20 cellular contexts compared by ENCODE assay signal in the genomic region with DNA sequence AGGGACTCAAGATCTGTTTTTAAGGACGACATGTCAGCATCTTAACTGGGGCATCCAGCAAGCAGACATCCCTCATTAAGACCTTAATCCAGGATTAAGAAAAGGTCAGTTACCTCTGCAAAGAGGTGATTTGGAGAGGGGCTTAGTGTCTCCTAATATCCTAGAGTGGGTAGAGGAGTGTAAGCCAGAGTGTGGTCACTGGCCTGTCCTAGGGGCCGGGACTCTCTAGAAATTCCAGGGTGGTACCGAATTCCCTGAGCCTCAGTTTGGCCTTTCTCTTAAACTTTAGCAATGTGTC.
"Had no signal": no experiment of that assay in that cellular context is flagged by ENCODE, and none has a peak within 500 bp of the region (broad histone marks: within the 10 kb centered on the region; RNA-seq: fewer than 3 reads in every experiment).

No MANE protein-coding gene starts in this region.

- H3K9me3 ChIP-seq: ascending aorta, breast epithelium, esophagus muscularis mucosa, gastrocnemius medialis, left ventricle myocardium inferior, pancreas, psoas muscle, right atrium auricular region, spleen had no signal

- H3K36me3 ChIP-seq: ascending aorta, breast epithelium, esophagus muscularis mucosa, gastrocnemius medialis, left ventricle myocardium inferior, pancreas, right atrium auricular region, spleen had no signal

- H3K9me3 Mint-ChIP-seq: activated CD8-positive, alpha-beta T cell treated with anti-CD3 and anti-CD28 coated beads for 36 hours; activated naive CD4-positive, alpha-beta T cell treated with anti-CD3 and anti-CD28 coated beads, Interleukin-2, amount 50 U/mL, for 72 hours; central memory CD8-positive, alpha-beta T cell; mesothelial cell of epicardium; naive thymus-derived CD8-positive, alpha-beta T cell; T-helper 1 cell treated with Interleukin-12 subunit alpha and Interleukin-12 subunit beta and Interleukin-4 antibody, amounts not matched to agents 30 μg/mL and 1 μg/mL, for 36 hours had no signal

- H3K4me3 ChIP-seq: ascending aorta, breast epithelium, esophagus muscularis mucosa, gastrocnemius medialis, left ventricle myocardium inferior, pancreas, psoas muscle, right atrium auricular region, spleen had no signal

- FAIRE-seq: colon, pancreas had no signal

- H3K27ac Mint-ChIP-seq: activated CD8-positive, alpha-beta memory T cell treated with anti-CD3 and anti-CD28 coated beads, Interleukin-2, amount 10 ng/mL, durations not matched to agents 7 days and 5 days; activated CD8-positive, alpha-beta T cell treated with anti-CD3 and anti-CD28 coated beads for 36 hours; activated naive CD4-positive, alpha-beta T cell treated with anti-CD3 and anti-CD28 coated beads, Interleukin-2, amount 50 U/mL, for 72 hours; mesothelial cell of epicardium; naive thymus-derived CD8-positive, alpha-beta T cell had no signal

- H3K27me3 Mint-ChIP-seq: activated CD8-positive, alpha-beta memory T cell treated with anti-CD3 and anti-CD28 coated beads, Interleukin-2, amount 10 ng/mL, durations not matched to agents 7 days and 5 days; activated CD8-positive, alpha-beta T cell treated with anti-CD3 and anti-CD28 coated beads for 36 hours; central memory CD8-positive, alpha-beta T cell had no signal

- H3K36me3 Mint-ChIP-seq: activated naive CD4-positive, alpha-beta T cell treated with anti-CD3 and anti-CD28 coated beads, Interleukin-2, amount 50 U/mL, for 72 hours; mesothelial cell of epicardium; naive thymus-derived CD8-positive, alpha-beta T cell had no signal

- ATAC-seq: activated CD8-positive, alpha-beta memory T cell treated with anti-CD3 and anti-CD28 coated beads, Interleukin-2, amount 10 ng/mL, durations not matched to agents 7 days and 5 days; gastrocnemius medialis; naive thymus-derived CD8-positive, alpha-beta T cell; pancreas; psoas muscle had no signal

- H3K4me1 ChIP-seq: ascending aorta, breast epithelium, gastrocnemius medialis, pancreas, psoas muscle, spleen had no signal

- H3K27me3 ChIP-seq: ascending aorta, breast epithelium, gastrocnemius medialis, pancreas, right atrium auricular region had no signal

- DNase-seq: activated CD8-positive, alpha-beta memory T cell treated with anti-CD3 and anti-CD28 coated beads, Interleukin-2, amount 10 ng/mL, durations not matched to agents 7 days and 5 days; activated T-cell treated with anti-CD3 and anti-CD28 coated beads for 4 hours; effector memory CD4-positive, alpha-beta T cell; gastrocnemius medialis; left ventricle myocardium inferior; naive thymus-derived CD8-positive, alpha-beta T cell; pancreas; psoas muscle; spleen; stimulated activated naive CD8-positive, alpha-beta T cell treated with anti-CD3 and anti-CD28 coated beads, Interleukin-15, Interleukin-2, amounts not matched to agents 100 U/mL and 50 U/mL, for 24 hours had no signal

- H3K4me1 Mint-ChIP-seq: central memory CD8-positive, alpha-beta T cell; mesothelial cell of epicardium had no signal

- H3K4me3 Mint-ChIP-seq: activated CD8-positive, alpha-beta memory T cell treated with anti-CD3 and anti-CD28 coated beads, Interleukin-2, amount 10 ng/mL, durations not matched to agents 7 days and 5 days; activated CD8-positive, alpha-beta T cell treated with anti-CD3 and anti-CD28 coated beads for 36 hours; central memory CD8-positive, alpha-beta T cell; mesothelial cell of epicardium; naive thymus-derived CD8-positive, alpha-beta T cell; T-helper 1 cell treated with Interleukin-12 subunit alpha and Interleukin-12 subunit beta and Interleukin-4 antibody, amounts not matched to agents 30 μg/mL and 1 μg/mL, for 36 hours had no signal

- H3K27ac ChIP-seq: ascending aorta, breast epithelium, esophagus muscularis mucosa, gastrocnemius medialis, left ventricle myocardium inferior, pancreas, psoas muscle, right atrium auricular region, spleen had no signal
